In the genomic region with DNA sequence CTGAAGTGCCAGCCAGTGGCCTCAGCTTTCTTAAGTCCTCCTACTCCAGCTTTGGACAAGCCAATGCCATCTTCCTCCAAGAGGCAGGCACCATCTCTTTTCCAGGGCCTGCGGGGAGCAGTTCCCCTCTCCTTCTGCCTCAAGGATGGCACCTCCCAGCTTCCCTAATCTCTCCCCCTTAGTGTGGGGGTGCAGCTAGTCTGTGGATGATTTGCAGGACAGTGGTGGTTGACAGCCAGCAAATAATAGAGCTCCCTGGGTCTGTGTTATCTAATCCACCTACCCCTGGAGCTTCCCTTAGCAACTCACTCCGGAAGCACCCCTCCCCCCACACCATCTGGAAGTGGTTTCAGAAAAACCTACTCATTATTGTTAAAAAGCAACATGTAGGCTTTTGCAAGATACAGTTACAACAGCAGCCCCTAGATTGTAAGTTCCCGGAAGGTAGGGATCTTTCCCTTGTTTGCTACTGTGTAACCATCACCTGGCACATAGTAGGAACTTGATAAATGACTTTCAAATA, we compare ENCODE assay signal across 11 cellular contexts.
DNase-seq lines count a peak whose midpoint lies in the region; ATAC-seq and TF ChIP-seq lines count a peak whose summit lies in the region.
"Had no signal": no experiment of that assay in that cellular context is flagged by ENCODE, and none has a peak within 500 bp of the region (broad histone marks: within the 10 kb centered on the region; RNA-seq: fewer than 3 reads in every experiment).

No MANE protein-coding gene starts in this region.

- H3K4me3 ChIP-seq in brain microvascular endothelial cell (ENCODE audit: low read depth, low read length): no peak overlapping the region
- H3K4me3 ChIP-seq: transverse colon had no signal

- H3K36me3 ChIP-seq in brain microvascular endothelial cell (replicated peaks): no peaks in the 10 kb centered on the region
- H3K36me3 ChIP-seq: transverse colon had no signal

- DNase-seq in AG08395 (ENCODE audit: low spot score) (peak; percentile 26), EL (peak; percentile 40), NCI-H524 (lab: John Stamatoyannopoulos, UW) (peak; percentile 88 to 94), brain microvascular endothelial cell (peak; percentile 28), HPDE6-E6E7 (ENCODE audit: extremely low spot score) (no peak), GF-D8 (lab: John Stamatoyannopoulos, UW) (no peak)
- DNase-seq: activated naive CD4-positive, alpha-beta T cell treated with Interleukin-2 at 50 U/mL for 16 hours; SHP77; transverse colon had no signal

- H3K27me3 ChIP-seq in brain microvascular endothelial cell (replicated peaks): no peaks in the 10 kb centered on the region
- H3K27me3 ChIP-seq: transverse colon had no signal

- no peak for TF ChIP-seq CTCF in brain microvascular endothelial cell (IDR thresholded peaks at IDR 0.05; ENCODE audit: low read depth, low read length, missing control alignments)

- in situ Hi-C loops in brain microvascular endothelial cell (cut with HindIII; ENCODE audit: low pct_ligation_motif_present, low sequenced_read_pairs): no loop called here

- no peak for ATAC-seq in GM18873 (IDR thresholded peaks at IDR 0.05; ENCODE audit: low FRiP score, unreplicated experiment)
- no peak for ATAC-seq in HG03432 (IDR thresholded peaks at IDR 0.05; ENCODE audit: unreplicated experiment)

- no peak overlapping the region for H3K27ac ChIP-seq in brain microvascular endothelial cell
- H3K27ac ChIP-seq: transverse colon had no signal

Comparison
In these comparisons a context has a peak if more than half of its experiments do, and no peak if none do; other contexts are left out.
1. DNase-seq: peak in AG08395 (single experiment), EL (single experiment), NCI-H524 (2 of 2) and brain microvascular endothelial cell (single experiment); none in HPDE6-E6E7 (single experiment) and GF-D8 (single experiment).